7 cellular contexts compared by ENCODE assay signal in the genomic region with DNA sequence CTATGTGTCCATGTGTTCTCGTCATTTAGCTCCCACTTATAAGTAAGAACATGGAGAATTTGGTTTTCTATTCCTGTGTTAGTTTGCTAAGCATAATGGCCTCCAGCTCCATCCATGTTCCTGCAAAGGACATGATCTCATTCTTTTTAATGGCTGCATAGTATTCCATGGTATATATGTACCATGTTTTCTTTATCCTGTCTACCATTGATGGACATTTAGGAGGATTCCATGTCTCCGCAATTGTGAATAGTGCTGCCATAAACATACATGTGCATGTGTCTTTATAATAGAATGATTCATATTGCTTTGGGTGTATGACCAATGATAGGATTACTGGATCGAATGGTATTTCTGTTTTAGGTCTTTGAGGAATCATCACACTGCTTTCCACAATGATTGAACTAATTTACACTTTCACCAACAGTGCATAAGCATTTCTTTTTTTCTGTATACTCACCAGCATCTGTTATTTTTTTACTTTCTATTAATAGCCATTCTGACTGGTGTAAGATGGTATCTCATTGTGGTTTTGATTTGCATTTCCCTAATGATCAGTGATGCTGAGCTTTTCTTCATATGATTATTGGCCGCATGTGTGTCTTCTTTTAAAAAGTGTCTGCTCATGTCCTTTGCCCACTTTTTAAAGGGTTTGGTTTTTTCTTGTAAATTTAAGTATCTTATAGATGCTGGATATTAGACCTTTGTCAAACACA. TPM values are rescaled to one million over a fixed set of nuclear protein-coding genes. Genes with fewer than 3 reads are reported as not detected.
A peak's percentile ranks its signal among the peaks of the same experiment; 100 is the strongest.
DNase-seq lines count a peak whose midpoint lies in the region; ATAC-seq, FAIRE-seq and TF ChIP-seq lines count a peak whose summit lies in the region.
"Not testable (repeated sequence)": the region's sequence is repeated elsewhere in the genome, so short reads cannot be mapped to it uniquely, and the experiment has no call there.

No MANE protein-coding gene starts in this region.

- not testable (repeated sequence) for TF ChIP-seq POLR2A in GM12878 (IDR thresholded peaks at IDR 0.05; ENCODE audit: low read depth, low read length)

- SMC1A ChIA-PET in GM12878 (lab: Charles Lee; ENCODE audit: uncharacterized antibody, unreplicated experiment): interaction anchor here (1.5 kb wide), 1 partner anchor 19 kb away, joined by 3 read pairs; no protein-coding TSS in a partner anchor

- not testable (repeated sequence) for H3K9ac ChIP-seq in BLaER1; MM.1S (ENCODE audit: low read length); GM12878 (ENCODE audit: control insufficient read depth, insufficient read depth, low read length)

- WGBS in GM12878 (ENCODE audit: insufficient coverage, insufficient replicate concordance, low lambda C conversion rate, missing lambda C conversion rate): 38% methylated on average over 4 of the region's 4 CpGs

- H2AFZ ChIP-seq in MM.1S (ENCODE audit: low read length); GM12878 (ENCODE audit: control insufficient read depth, low read depth, low read length): not testable (repeated sequence)

- not testable (repeated sequence) for H3K9me3 Mint-ChIP-seq in glutamatergic neuron (ENCODE audit: unreplicated experiment)

- CTCF ChIA-PET in GM12878 (lab: Yijun Ruan, JAX): not testable (repeated sequence)

- H3K4me1 Mint-ChIP-seq in glutamatergic neuron (ENCODE audit: low read depth, unreplicated experiment): not testable (repeated sequence)

- not testable (repeated sequence) for TF ChIP-seq CTCF in MM.1S (IDR thresholded peaks at IDR 0.05; ENCODE audit: low read length); GM12878 (IDR thresholded peaks at IDR 0.05 in 2 of 3, conservative IDR thresholded peaks at IDR 0.05 in 1 of 3; ENCODE audit: control insufficient read depth in 2 of 3, extremely low read depth in 1 of 3, insufficient read depth in 1 of 3, low read depth in 3 of 3, low read length in 3 of 3); glutamatergic neuron (IDR thresholded peaks at IDR 0.05; ENCODE audit: partially characterized antibody, unreplicated experiment)

- peak; percentile 66 for ATAC-seq in GM18511 (IDR thresholded peaks at IDR 0.05; ENCODE audit: unreplicated experiment)
- ATAC-seq in GM19324 (IDR thresholded peaks at IDR 0.05; ENCODE audit: low FRiP score, unreplicated experiment): peak; percentile 60
- ATAC-seq in HG02852 (IDR thresholded peaks at IDR 0.05; ENCODE audit: unreplicated experiment): peak; percentile 54
- peak; percentile 60 for ATAC-seq in GM12878

- H3K79me2 ChIP-seq in MM.1S (ENCODE audit: low read length); GM12878 (ENCODE audit: control insufficient read depth, insufficient read depth, low read length): not testable (repeated sequence)

- H3K9me2 ChIP-seq in MM.1S (replicated peaks; ENCODE audit: insufficient read depth, low read length): not testable (repeated sequence)

- POLR2A ChIA-PET in GM12878 (lab: Charles Lee): interaction anchor here (0.7 kb wide), 1 partner anchor 22 kb away, joined by 4 read pairs; no protein-coding TSS in a partner anchor

- H4K20me1 ChIP-seq in BLaER1; MM.1S (ENCODE audit: insufficient read depth, low read length); GM12878 (ENCODE audit: control insufficient read depth, insufficient read depth): not testable (repeated sequence)

- peak; percentile 27 for DNase-seq in MM.1S
- DNase-seq in GM12878 (ENCODE audit: low read depth, low spot score); glutamatergic neuron: not testable (repeated sequence)

- not testable (repeated sequence) for BruUV-seq in GM12878 (replicated peaks; lab: Mats Ljungman, UMichigan)

- peak overlapping the region; percentile 67 for H3K27ac Mint-ChIP-seq in glutamatergic neuron (ENCODE audit: unreplicated experiment)

- not testable (repeated sequence) for TF ChIP-seq EP300 in GM12878 (IDR thresholded peaks at IDR 0.05; ENCODE audit: borderline replicate concordance in 1 of 2, control insufficient read depth in 1 of 2, low read depth in 2 of 2, low read length in 2 of 2)

- not testable (repeated sequence) for TF ChIP-seq RAD21 in GM12878 (IDR thresholded peaks at IDR 0.05; ENCODE audit: insufficient read depth, low read depth, low read length)

- not testable (repeated sequence) for H3K27me3 Mint-ChIP-seq in glutamatergic neuron (ENCODE audit: unreplicated experiment)

- intact Hi-C loops in GM12878 (cut with micrococcal nuclease; ENCODE audit: unreplicated experiment): not testable (repeated sequence)

- not testable (repeated sequence) for H3F3A ChIP-seq in MM.1S (ENCODE audit: insufficient read depth, low read length)

- not testable (repeated sequence) for H3K36me3 ChIP-seq in BLaER1; MM.1S (replicated peaks; ENCODE audit: insufficient read depth, low read length); GM12878 (ENCODE audit: control insufficient read depth in 2 of 2, insufficient read depth in 2 of 2, low read length in 1 of 2)

- FAIRE-seq in GM12878 (lab: Jason Lieb, UNC): not testable (repeated sequence)

- not testable (repeated sequence) for H3K4me1 ChIP-seq in BLaER1; MM.1S (ENCODE audit: low read length); GM12878 (ENCODE audit: control insufficient read depth, insufficient read depth, low read length)

- not testable (repeated sequence) for H3K4me3 ChIP-seq in BLaER1; MM.1S (ENCODE audit: low read length); GM12878

- not testable (repeated sequence) for H3K27me3 ChIP-seq in BLaER1; MM.1S (replicated peaks; ENCODE audit: insufficient read depth, low read length); GM12878 (replicated peaks in 1 of 2; ENCODE audit: control insufficient read depth in 2 of 2, insufficient read depth in 2 of 2, low read length in 1 of 2)

- not testable (repeated sequence) for H3K4me3 Mint-ChIP-seq in glutamatergic neuron (ENCODE audit: unreplicated experiment)

- H3K27ac ChIP-seq in BLaER1; MM.1S (ENCODE audit: low read length); GM12878 (ENCODE audit: control insufficient read depth, insufficient read depth): not testable (repeated sequence)

- RAD21 ChIA-PET in GM12878 (lab: Charles Lee; ENCODE audit: unreplicated experiment): not testable (repeated sequence)

- H3K9me3 ChIP-seq in BLaER1: peaks cover 20% of the 10 kb centered on the region
- not testable (repeated sequence) for H3K9me3 ChIP-seq in MM.1S (replicated peaks; ENCODE audit: insufficient read depth, low read length); GM12878 (replicated peaks; ENCODE audit: control insufficient read depth, insufficient read depth, low read length)

- peak overlapping the region; percentile 25 for H3K4me2 ChIP-seq in BLaER1
- H3K4me2 ChIP-seq in MM.1S (ENCODE audit: low read depth, low read length); GM12878 (ENCODE audit: control insufficient read depth, insufficient read depth): not testable (repeated sequence)

- in situ Hi-C loops in GM12878 (cut with MboI): not testable (repeated sequence)

- not testable (repeated sequence) for H3K36me3 Mint-ChIP-seq in glutamatergic neuron (ENCODE audit: unreplicated experiment)

TF ChIP-seq in GM12878, 131 proteins besides CTCF, POLR2A, EP300 and RAD21:
- TF ChIP-seq RUNX3 (IDR thresholded peaks at IDR 0.05; ENCODE audit: low read length) (peak; percentile 47; the same call in 1 of the 2 replicates), MEF2A (IDR thresholded peaks at IDR 0.05; ENCODE audit: insufficient read depth, low read depth, low read length) (0 out of 2 replicates have a peak, but pooled peaks have one; percentile 22), MEF2B (IDR thresholded peaks at IDR 0.05; ENCODE audit: partially characterized antibody, poor library complexity, severe bottlenecking) (peak; percentile 51)

RNA-seq across cellular contexts. Expression of a gene that starts 13.3 kb away (rescaled TPM):
- total RNA-seq in GM12878 (2013; cell fraction: nucleolus; rRNA removed): 23.2 and 23.6 TPM in 2 replicates
- 20.9 and 24.2 TPM in 2 replicates for total RNA-seq in GM12878 (2014; rRNA removed)
- 30.8 and 31.4 TPM in 2 replicates for total RNA-seq in GM12878 (2014; rRNA removed; fragmentation: Illumina TruSeq; extraction: Trizol)
- total RNA-seq in GM12878 (2021): 45.9 and 48.2 TPM in 2 replicates
- 11.8 TPM for polyA plus RNA-seq in GM12878 (2011; ENCODE audit: low read depth)
- 28.9 and 48.9 TPM in 2 replicates for polyA plus RNA-seq in GM12878 (2011; rRNA removed)
- 4.7 and 5.7 TPM in 2 replicates for polyA plus RNA-seq in GM12878 (2011; cell fraction: cytosol; rRNA removed)
- polyA plus RNA-seq in GM12878 (2011; cell fraction: nucleus; rRNA removed): 7.0 and 9.6 TPM in 2 replicates
- polyA plus RNA-seq in GM12878 (2012): 12.0 and 13.1 TPM in 2 replicates
- 30.8 and 36.2 TPM in 2 replicates for polyA plus RNA-seq in GM12878 (2014; fragmentation: Illumina TruSeq; extraction: Trizol)
- polyA plus RNA-seq in GM12878 (2014; fragmentation: Nextera tagmentation; extraction: Ambion mirVana): 10 to 100 TPM; 19.8 to 47.4 TPM
- polyA plus RNA-seq in GM12878 (2014; rRNA removed): 19.5 and 21.3 TPM in 2 replicates
- 10 to 100 TPM; 36.4 to 43.0 TPM for polyA plus RNA-seq in GM12878 (2016; fragmentation: Nextera tagmentation; extraction: Ambion mirVana)
- polyA minus RNA-seq in GM12878 (2011; rRNA and poly(A)+ RNA removed): 15.0 and 46.0 TPM in 2 replicates
- 11.2 and 13.9 TPM in 2 replicates for polyA minus RNA-seq in GM12878 (2011; cell fraction: cytosol; rRNA and poly(A)+ RNA removed)
- polyA minus RNA-seq in GM12878 (2011; cell fraction: nucleus; rRNA and poly(A)+ RNA removed): 5.6 and 9.3 TPM in 2 replicates
- total RNA-seq in glutamatergic neuron (ENCODE audit: unreplicated experiment): 31.2 TPM
